Comparison of ENCODE assay signal across 21 cellular contexts in the genomic region with DNA sequence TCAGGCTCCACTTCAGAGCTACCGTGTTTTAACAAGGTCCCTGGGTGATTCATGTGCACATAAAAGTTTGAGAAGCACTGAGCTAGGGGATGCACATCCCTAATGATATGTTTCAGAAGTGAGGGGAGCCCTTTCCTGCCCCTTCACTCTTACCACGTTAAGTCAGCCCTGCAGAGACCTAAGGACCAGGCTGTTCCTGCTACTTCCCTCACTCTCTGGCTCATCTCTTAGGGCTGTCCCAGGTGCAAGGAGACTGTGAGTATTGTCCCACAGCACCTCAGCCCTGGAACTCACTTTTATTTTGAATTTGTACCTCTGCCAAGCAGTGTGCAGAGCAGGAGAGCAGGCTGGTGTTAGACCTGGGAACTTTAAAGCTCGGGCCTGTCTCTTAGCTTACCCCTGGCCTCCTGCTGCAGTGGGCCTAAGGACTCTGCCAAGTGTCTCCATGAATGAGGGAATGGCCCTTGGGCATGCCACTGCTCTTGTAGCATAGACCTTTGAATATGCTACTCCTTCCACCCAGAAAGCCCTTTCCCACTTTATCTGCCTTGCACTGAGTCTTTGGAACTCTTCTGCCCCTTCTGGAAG. TPM values are rescaled to one million over a fixed set of nuclear protein-coding genes. Genes with fewer than 3 reads are reported as not detected.
"Had no signal": no experiment of that assay in that cellular context is flagged by ENCODE, and none has a peak within 500 bp of the region (broad histone marks: within the 10 kb centered on the region; RNA-seq: fewer than 3 reads in every experiment).

No MANE protein-coding gene starts in this region.

- DNase-seq: effector memory CD8-positive, alpha-beta T cell; gastrocnemius medialis; heart right ventricle; immature natural killer cell; left ventricle myocardium inferior; lower lobe of right lung; sigmoid colon; stimulated activated CD4-positive, alpha-beta T cell treated with anti-CD3 and anti-CD28 coated beads, Interleukin-2, amount 100 ng/mL, for 24 hours; stimulated activated naive CD4-positive, alpha-beta T cell treated with Interleukin-2 at 50 U/mL for 16 hours; thyroid gland had no signal

- H3K27me3 ChIP-seq: esophagus muscularis mucosa, gastrocnemius medialis, heart right ventricle, neutrophil, sigmoid colon, suprapubic skin, thyroid gland had no signal

- H3K4me1 ChIP-seq: gastrocnemius medialis, heart right ventricle, left ventricle myocardium inferior, lower lobe of right lung, sigmoid colon, suprapubic skin, thyroid gland had no signal

- H3K36me3 ChIP-seq: esophagus muscularis mucosa, gastrocnemius medialis, heart right ventricle, left ventricle myocardium inferior, lower lobe of right lung, neutrophil, sigmoid colon, suprapubic skin, thyroid gland had no signal

- H3K27ac ChIP-seq: epithelial cell of prostate, esophagus muscularis mucosa, gastrocnemius medialis, heart right ventricle, left ventricle myocardium inferior, lower lobe of right lung, neutrophil, sigmoid colon, skin epidermis, suprapubic skin, thyroid gland had no signal

- H3K9me3 ChIP-seq: esophagus muscularis mucosa, gastrocnemius medialis, heart right ventricle, left ventricle myocardium inferior, lower lobe of right lung, neutrophil, sigmoid colon, suprapubic skin, thyroid gland had no signal

- H3K4me3 ChIP-seq: esophagus muscularis mucosa, gastrocnemius medialis, heart right ventricle, left ventricle myocardium inferior, lower lobe of right lung, sigmoid colon, skin epidermis, suprapubic skin, thyroid gland had no signal

- FAIRE-seq: colon, keratinocyte, urothelium cell line had no signal

- ATAC-seq: effector memory CD8-positive, alpha-beta T cell; gastrocnemius medialis; heart right ventricle; lower lobe of right lung had no signal

RNA-seq across cellular contexts. Expression of a gene that starts 25.7 kb away (rescaled TPM):
- total RNA-seq: esophagus muscularis mucosa, fibroblast of villous mesenchyme, gastrocnemius medialis, heart right ventricle, left ventricle myocardium inferior, lower lobe of right lung, osteoblast, pulmonary artery endothelial cell, sigmoid colon, thyroid gland had no signal
- polyA plus RNA-seq: immature natural killer cell, keratinocyte, sigmoid colon had no signal
